ENCODE assay signal across 8 cellular contexts in genomic region chr9:128127568-128127989, GRCh38. TPM values are rescaled to one million over a fixed set of nuclear protein-coding genes. Genes with fewer than 3 reads are reported as not detected.
A peak's percentile ranks its signal among the peaks of the same experiment; 100 is the strongest.
DNase-seq lines count a peak whose midpoint lies in the region; ATAC-seq and TF ChIP-seq lines count a peak whose summit lies in the region.

PTGES2 (minus strand) TSS chr9:128127729; CDS start chr9:128127717, 12 bp downstream.

- H3K4me3 Mint-ChIP-seq in type B pancreatic cell: peak within 1 kb of the TSS; percentile 99

- no peaks in the 10 kb centered on the region for H3K27me3 ChIP-seq in GM23248 (replicated peaks; ENCODE audit: insufficient read depth)
- H3K27me3 ChIP-seq in adipocyte (replicated peaks; ENCODE audit: control insufficient read depth, insufficient read depth, low read length): no peaks in the 10 kb centered on the region
- no peaks in the 10 kb centered on the region for H3K27me3 ChIP-seq in heart right ventricle

- TF ChIP-seq CTCF in heart right ventricle (IDR thresholded peaks at IDR 0.05) (no peak), type B pancreatic cell (conservative IDR thresholded peaks at IDR 0.05) (no peak)

- no peaks in the 10 kb centered on the region for H3K9me3 Mint-ChIP-seq in type B pancreatic cell

- H3K9ac ChIP-seq in GM23248 (peak within 1 kb of the TSS; percentile 96), adipocyte (ENCODE audit: low read length) (peak within 1 kb of the TSS; percentile 95)

- H3K4me1 ChIP-seq in GM23248 (ENCODE audit: insufficient read depth) (peaks cover 9% of the 10 kb centered on the region; the same call in 1 of the 2 replicates), adipocyte (ENCODE audit: control insufficient read depth, insufficient read depth, low read length) (peaks cover 20% of the 10 kb centered on the region), heart right ventricle (peaks cover 13 to 48% (median 31%) of the 10 kb centered on the region in 9 donors)

- no peaks in the 10 kb centered on the region for H3K27me3 Mint-ChIP-seq in type B pancreatic cell

- peaks cover 29% of the 10 kb centered on the region for H3K79me2 ChIP-seq in GM23248 (ENCODE audit: insufficient read depth)

- no peaks in the 10 kb centered on the region for H3K36me3 Mint-ChIP-seq in type B pancreatic cell

- H3K27ac Mint-ChIP-seq in type B pancreatic cell: peak within 1 kb of the TSS; percentile 99

- peaks cover 28% of the 10 kb centered on the region for H3K4me1 Mint-ChIP-seq in type B pancreatic cell (ENCODE audit: unreplicated experiment)

- H3F3A ChIP-seq in GM23248 (ENCODE audit: insufficient read depth): no peaks in the 10 kb centered on the region

- intact Hi-C loops in heart right ventricle (cut with DNase I) (loop anchor here in 1 of 10 donors (2.0 kb wide), 1 partner anchor 59 kb away; the partner anchor contains the start of gene SLC25A25), posterior cingulate gyrus (cut with DNase I) (loop anchor here (10.0 kb wide), 1 partner anchor 183 kb away; no protein-coding TSS in a partner anchor)

- H3K4me3 ChIP-seq in GM23248: peak within 1 kb of the TSS; percentile 98
- peak within 1 kb of the TSS; percentile 97 for H3K4me3 ChIP-seq in adipocyte (ENCODE audit: low read length)
- H3K4me3 ChIP-seq in heart right ventricle: peak within 1 kb of the TSS; percentile 55 to 100 (median 91)

- no peaks in the 10 kb centered on the region for H3K9me2 ChIP-seq in GM23248 (ENCODE audit: insufficient read depth)

- 0% methylated on average over 22 to 50 of the region's 56 CpGs for WGBS in GM23248 (ENCODE audit: low coverage in 1 of 2, low lambda C conversion rate in 2 of 2, missing lambda C conversion rate in 2 of 2), 2 experiments
- 0% methylated on average over 56 of the region's 56 CpGs for WGBS in heart right ventricle, 2 donors

- H3K36me3 ChIP-seq in GM23248 (ENCODE audit: low read depth) (no peaks in the 10 kb centered on the region), adipocyte (ENCODE audit: control insufficient read depth, insufficient read depth, low read length, severe bottlenecking) (peaks cover 12% of the 10 kb centered on the region), heart right ventricle (peaks cover 0 to 28% (median 18%) of the 10 kb centered on the region in 9 donors)

- H2AFZ ChIP-seq in GM23248: peak within 1 kb of the TSS; percentile 96

- DNase-seq in GF-D8 (lab: John Stamatoyannopoulos, UW): peak; percentile 32
- DNase-seq in GM23248: peak; percentile 95
- peak; percentile 82 for DNase-seq in LHCN-M2 (ENCODE audit: low read depth)
- peak; percentile 73 for DNase-seq in T follicular helper cell (ENCODE audit: low read depth)
- DNase-seq in adipocyte (ENCODE audit: low read depth): peak; percentile 95
- peak; percentile 87 for DNase-seq in heart right ventricle
- peak; percentile 74 to 98 (median 83) for DNase-seq in posterior cingulate gyrus
- DNase-seq in type B pancreatic cell (ENCODE audit: extremely low spot score, unreplicated experiment): peak; percentile 88

- H3K27ac ChIP-seq in GM23248: peak within 1 kb of the TSS; percentile 97
- peak within 1 kb of the TSS; percentile 94 to 99 (median 97) for H3K27ac ChIP-seq in heart right ventricle

- no peaks in the 10 kb centered on the region; the same call in 1 of the 2 replicates for H4K20me1 ChIP-seq in GM23248 (ENCODE audit: insufficient read depth)

- ATAC-seq in heart right ventricle: peak; percentile 84 to 90 (median 86)

- H3K9me3 ChIP-seq in GM23248 (ENCODE audit: low read depth) (no peaks in the 10 kb centered on the region), adipocyte (ENCODE audit: control insufficient read depth, low read length) (no peaks in the 10 kb centered on the region), heart right ventricle (peaks cover 0 to 4% (median 0%) of the 10 kb centered on the region in 11 donors)

- in situ Hi-C loops in GM23248 (cut with MboI): no loop called here

- peak within 1 kb of the TSS; percentile 84 for H3K4me2 ChIP-seq in GM23248 (ENCODE audit: unreplicated experiment)

RNA-seq across cellular contexts. Expression of gene PTGES2, which starts in this region (rescaled TPM):
- total RNA-seq in GM23248 (2014; rRNA removed; shearing (Covaris generic)): 68.6 and 68.9 TPM in 2 replicates
- polyA plus RNA-seq in GM23248 (2016; fragmentation: Nextera tagmentation; extraction: Ambion mirVana): 63.3 and 70.3 TPM in 2 replicates
- total RNA-seq in LHCN-M2 (2014; rRNA removed): 60.7 and 62.8 TPM in 2 replicates
- polyA plus RNA-seq in LHCN-M2 (2012): 63.4 TPM
- 100 to 1,000 TPM; 117 to 166 (median 148) TPM for total RNA-seq in heart right ventricle
- 100 to 1,000 TPM; 132 to 147 TPM for polyA plus RNA-seq in heart right ventricle
- total RNA-seq in type B pancreatic cell (ENCODE audit: low replicate concordance): 67.2 and 85.0 TPM in 2 replicates

Comparison
In these comparisons a context has a peak if more than half of its experiments do, and no peak if none do; other contexts are left out.
1. Peak in every context shown above with its lines: DNase-seq, ATAC-seq, H3K4me3 ChIP-seq and H3K27ac ChIP-seq.
2. DNase-seq: peak in every context shown above with its lines; median percentile 95 in GM23248; 95 in adipocyte; 88 in type B pancreatic cell; 87 in heart right ventricle; 83 in posterior cingulate gyrus; 82 in LHCN-M2; 73 in T follicular helper cell; 32 in GF-D8.